29 cellular contexts compared by ENCODE assay signal in the genomic region with DNA sequence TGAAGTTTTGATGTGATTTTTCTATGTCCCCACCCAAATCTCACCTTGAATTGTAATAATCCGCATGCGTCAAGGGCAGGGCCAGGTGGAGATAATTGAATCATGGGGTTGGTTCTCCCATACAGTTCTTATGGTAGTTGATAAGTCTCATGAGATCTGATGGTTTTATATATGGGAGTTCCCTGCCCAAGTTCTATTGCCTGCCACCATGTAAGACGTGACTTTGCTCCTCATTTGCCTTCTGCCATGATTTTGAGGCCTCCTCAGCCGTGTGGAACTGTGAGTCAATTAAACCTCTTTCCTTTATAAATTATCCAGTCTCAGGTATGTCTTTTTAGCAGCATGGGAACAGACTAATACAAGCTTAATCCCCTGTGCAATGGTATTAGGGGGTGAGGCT.
"Had no signal": no experiment of that assay in that cellular context is flagged by ENCODE, and none has a peak within 500 bp of the region (broad histone marks: within the 10 kb centered on the region; RNA-seq: fewer than 3 reads in every experiment).

No MANE protein-coding gene starts in this region.

- H3K9me3 Mint-ChIP-seq: stimulated activated effector memory CD8-positive, alpha-beta T cell treated with anti-CD3 and anti-CD28 coated beads, Interleukin-12 subunit alpha, Interleukin-12 subunit beta, amount 100 ng/mL, for 72 hours; type B pancreatic cell had no signal

- H3K4me3 Mint-ChIP-seq: stimulated activated effector memory CD8-positive, alpha-beta T cell treated with anti-CD3 and anti-CD28 coated beads, Interleukin-12 subunit alpha, Interleukin-12 subunit beta, amount 100 ng/mL, for 72 hours; stimulated activated memory B cell treated with anti-CD40 and anti-IgM and Interleukin-4, amounts not matched to agents 10 μg/mL and 1 μg/mL and 100 μg/mL, for 72 hours; stimulated activated naive B cell treated with anti-CD40 and anti-IgM and Interleukin-4, amounts not matched to agents 10 μg/mL and 1 μg/mL and 100 μg/mL, for 72 hours; stimulated activated naive CD8-positive, alpha-beta T cell treated with anti-CD3 and anti-CD28 coated beads, Interleukin-15, amount 100 ng/mL, for 72 hours; stimulated activated naive CD8-positive, alpha-beta T cell treated with anti-CD3 and anti-CD28 coated beads, Interleukin-15, Interleukin-2, amounts not matched to agents 100 ng/mL and 50 ng/mL, for 24 hours; type B pancreatic cell had no signal

- ATAC-seq: stimulated activated effector memory CD8-positive, alpha-beta T cell treated with anti-CD3 and anti-CD28 coated beads, Interleukin-12 subunit alpha, Interleukin-12 subunit beta, amount 100 ng/mL, for 72 hours; stimulated activated memory B cell treated with anti-CD40 and anti-IgM and Interleukin-4, amounts not matched to agents 10 μg/mL and 1 μg/mL and 100 μg/mL, for 72 hours; stimulated activated naive B cell treated with anti-CD40 and anti-IgM and Interleukin-4, amounts not matched to agents 10 μg/mL and 1 μg/mL and 100 μg/mL, for 72 hours; stimulated activated naive CD8-positive, alpha-beta T cell treated with anti-CD3 and anti-CD28 coated beads, Interleukin-15, amount 100 ng/mL, for 72 hours; stimulated activated naive CD8-positive, alpha-beta T cell treated with anti-CD3 and anti-CD28 coated beads, Interleukin-15, Interleukin-2, amounts not matched to agents 100 U/mL and 50 U/mL, for 24 hours; upper lobe of right lung had no signal

- DNase-seq: stimulated activated CD4-positive, alpha-beta T cell treated with anti-CD3 and anti-CD28 coated beads, Interleukin-2, amount 100 ng/mL, for 48 hours; stimulated activated CD4-positive, alpha-beta T cell treated with anti-CD3 and anti-CD28 coated beads, Interleukin-4, amount 100 ng/mL, for 1 hour; stimulated activated CD4-positive, alpha-beta T cell treated with anti-CD3 and anti-CD28 coated beads, Interleukin-4, amount 100 ng/mL, for 24 hours; stimulated activated CD4-positive, alpha-beta T cell treated with anti-CD3 and anti-CD28 coated beads, Interleukin-4, amount 100 ng/mL, for 4 hours; stimulated activated CD8-positive, alpha-beta memory T cell treated with anti-CD3 and anti-CD28 coated beads, Interleukin-4, amount 100 ng/mL, for 48 hours; stimulated activated naive B cell treated with anti-CD40 and anti-IgM and Interleukin-4, amounts not matched to agents 10 μg/mL and 1 μg/mL and 100 μg/mL, for 72 hours; stimulated activated naive CD4-positive, alpha-beta T cell; stimulated activated naive CD4-positive, alpha-beta T cell treated with Interleukin-2 at 50 U/mL for 16 hours; stimulated activated naive CD8-positive, alpha-beta T cell treated with anti-CD3 and anti-CD28 coated beads, Interleukin-15, amount 100 ng/mL, for 72 hours; stimulated activated naive CD8-positive, alpha-beta T cell treated with anti-CD3 and anti-CD28 coated beads, Interleukin-15, Interleukin-2, amounts not matched to agents 100 U/mL and 50 U/mL, for 24 hours; stomach; substantia nigra; testis; thyroid gland; tibial artery; transverse colon; trophoblast cell; upper lobe of left lung; upper lobe of right lung; uterus had no signal

- H3K4me3 ChIP-seq: stomach, suprapubic skin, testis, thoracic aorta, thyroid gland, tibial artery, tibial nerve, transverse colon, upper lobe of left lung, upper lobe of right lung, uterus, vagina had no signal

- H3K9me3 ChIP-seq: suprapubic skin, testis, thoracic aorta, thyroid gland, tibial nerve, transverse colon, upper lobe of right lung, uterus, vagina had no signal

- H3K27me3 Mint-ChIP-seq: stimulated activated memory B cell treated with anti-CD40 and anti-IgM and Interleukin-4, amounts not matched to agents 10 μg/mL and 1 μg/mL and 100 μg/mL, for 72 hours; type B pancreatic cell had no signal

- H3K27me3 ChIP-seq: stomach, suprapubic skin, testis, thyroid gland, tibial artery, tibial nerve, transverse colon, upper lobe of left lung, upper lobe of right lung, uterus, vagina had no signal

- FAIRE-seq: urothelium cell line had no signal

- H3K4me1 ChIP-seq: stomach, suprapubic skin, thyroid gland, tibial artery, transverse colon, upper lobe of right lung, uterus, vagina had no signal

- H3K36me3 Mint-ChIP-seq: stimulated activated effector memory CD8-positive, alpha-beta T cell treated with anti-CD3 and anti-CD28 coated beads, Interleukin-12 subunit alpha, Interleukin-12 subunit beta, amount 100 ng/mL, for 72 hours; stimulated activated memory B cell treated with anti-CD40 and anti-IgM and Interleukin-4, amounts not matched to agents 10 μg/mL and 1 μg/mL and 100 μg/mL, for 72 hours; stimulated activated naive B cell treated with anti-CD40 and anti-IgM and Interleukin-4, amounts not matched to agents 10 μg/mL and 1 μg/mL and 100 μg/mL, for 72 hours; type B pancreatic cell had no signal

- H3K27ac ChIP-seq: stomach, suprapubic skin, testis, thoracic aorta, thyroid gland, tibial artery, tibial nerve, transverse colon, upper lobe of left lung, upper lobe of right lung, uterus, vagina had no signal

- H3K27ac Mint-ChIP-seq: stimulated activated effector memory CD8-positive, alpha-beta T cell treated with anti-CD3 and anti-CD28 coated beads, Interleukin-12 subunit alpha, Interleukin-12 subunit beta, amount 100 ng/mL, for 72 hours; stimulated activated memory B cell treated with anti-CD40 and anti-IgM and Interleukin-4, amounts not matched to agents 10 μg/mL and 1 μg/mL and 100 μg/mL, for 72 hours; stimulated activated naive B cell treated with anti-CD40 and anti-IgM and Interleukin-4, amounts not matched to agents 10 μg/mL and 1 μg/mL and 100 μg/mL, for 72 hours; stimulated activated naive CD8-positive, alpha-beta T cell treated with anti-CD3 and anti-CD28 coated beads, Interleukin-15, amount 100 ng/mL, for 72 hours; stimulated activated naive CD8-positive, alpha-beta T cell treated with anti-CD3 and anti-CD28 coated beads, Interleukin-15, Interleukin-2, amounts not matched to agents 100 ng/mL and 50 ng/mL, for 24 hours; type B pancreatic cell had no signal

- H3K4me1 Mint-ChIP-seq: stimulated activated effector memory CD8-positive, alpha-beta T cell treated with anti-CD3 and anti-CD28 coated beads, Interleukin-12 subunit alpha, Interleukin-12 subunit beta, amount 100 ng/mL, for 72 hours; stimulated activated memory B cell treated with anti-CD40 and anti-IgM and Interleukin-4, amounts not matched to agents 10 μg/mL and 1 μg/mL and 100 μg/mL, for 72 hours; stimulated activated naive B cell treated with anti-CD40 and anti-IgM and Interleukin-4, amounts not matched to agents 10 μg/mL and 1 μg/mL and 100 μg/mL, for 72 hours; stimulated activated naive CD8-positive, alpha-beta T cell treated with anti-CD3 and anti-CD28 coated beads, Interleukin-15, amount 100 ng/mL, for 72 hours had no signal

- H3K36me3 ChIP-seq: stomach, suprapubic skin, thoracic aorta, thyroid gland, tibial artery, tibial nerve, transverse colon, upper lobe of left lung, upper lobe of right lung, uterus, vagina had no signal
